Comparison of ENCODE assay signal across 9 cellular contexts in the genomic region with DNA sequence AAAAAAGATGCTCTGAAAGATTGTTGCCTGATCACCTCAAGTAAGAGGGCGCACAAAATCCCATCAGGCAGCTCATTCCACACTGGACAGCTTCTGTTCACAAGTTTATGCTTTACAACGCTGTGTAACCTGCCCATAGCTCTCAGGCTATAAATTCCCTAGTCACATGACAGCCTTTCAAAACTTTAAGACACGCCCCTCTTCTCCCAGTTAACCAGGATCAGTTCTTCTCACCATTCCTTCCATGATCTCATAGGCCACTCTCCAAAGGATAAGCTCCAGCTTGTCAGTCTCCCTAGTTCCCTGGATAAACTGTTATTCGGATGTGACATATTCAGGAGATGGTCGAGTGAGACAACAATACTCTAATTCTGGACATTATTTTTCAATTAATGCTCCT. TPM values are rescaled to one million over a fixed set of nuclear protein-coding genes. Genes with fewer than 3 reads are reported as not detected.
DNase-seq lines count a peak whose midpoint lies in the region; ATAC-seq, FAIRE-seq and TF ChIP-seq lines count a peak whose summit lies in the region.
"Had no signal": no experiment of that assay in that cellular context is flagged by ENCODE, and none has a peak within 500 bp of the region (broad histone marks: within the 10 kb centered on the region; RNA-seq: fewer than 3 reads in every experiment).

No MANE protein-coding gene starts in this region.

- no peak overlapping the region for H3K4me3 ChIP-seq in brain microvascular endothelial cell (ENCODE audit: low read depth, low read length)

- in situ Hi-C loops in brain microvascular endothelial cell (cut with HindIII; ENCODE audit: low pct_ligation_motif_present, low sequenced_read_pairs) = loop anchor here (25.0 kb wide), 1 partner anchor 104 kb away; no protein-coding TSS in a partner anchor

- no peaks in the 10 kb centered on the region for H3K36me3 ChIP-seq in brain microvascular endothelial cell (replicated peaks)

- peak; percentile 68 for FAIRE-seq in HTR-8/SVneo (lab: Jason Lieb, UNC)

- DNase-seq in AG08396 (ENCODE audit: low spot score) (peak; percentile 31), HTR-8/SVneo (ENCODE audit: insufficient read length, low spot score) (peak; percentile 67), brain microvascular endothelial cell (peak; percentile 50), left lobe of liver (ENCODE audit: low spot score) (no peak), NCI-H446 treated with DMSO at 0.1 percent for 48 hours (lab: John Stamatoyannopoulos, UW) (no peak), DMS79 treated with DMSO at 0.1 percent for 48 hours (lab: John Stamatoyannopoulos, UW) (no peak)
- no peak for DNase-seq in activated naive CD4-positive, alpha-beta T cell treated with anti-CD3 and anti-CD28 coated beads, Interleukin-2, amount 50 U/mL, for 72 hours (ENCODE audit: low spot score in 2 of 2)
- DNase-seq: NCI-H774 had no signal

- H3K9me3 Mint-ChIP-seq in activated naive CD4-positive, alpha-beta T cell treated with anti-CD3 and anti-CD28 coated beads, Interleukin-2, amount 50 U/mL, for 72 hours = no peaks in the 10 kb centered on the region

- no peaks in the 10 kb centered on the region for H3K27me3 ChIP-seq in brain microvascular endothelial cell (replicated peaks)

- ATAC-seq in left lobe of liver = peak; percentile 24
- no peak for ATAC-seq in GM21381 (IDR thresholded peaks at IDR 0.05; ENCODE audit: unreplicated experiment)
- no peak for ATAC-seq in activated naive CD4-positive, alpha-beta T cell treated with anti-CD3 and anti-CD28 coated beads, Interleukin-2, amount 50 U/mL, for 72 hours

- no peak for TF ChIP-seq CTCF in brain microvascular endothelial cell (IDR thresholded peaks at IDR 0.05; ENCODE audit: low read depth, low read length, missing control alignments)

- peaks cover 0 to 24% of the 10 kb centered on the region in 2 donors for H3K36me3 Mint-ChIP-seq in activated naive CD4-positive, alpha-beta T cell treated with anti-CD3 and anti-CD28 coated beads, Interleukin-2, amount 50 U/mL, for 72 hours

- H3K27ac Mint-ChIP-seq in activated naive CD4-positive, alpha-beta T cell treated with anti-CD3 and anti-CD28 coated beads, Interleukin-2, amount 50 U/mL, for 72 hours = no peak overlapping the region

- peak overlapping the region; percentile 21 for H3K27ac ChIP-seq in brain microvascular endothelial cell

RNA-seq across cellular contexts. Expression of gene ADNP, which starts 15.0 kb away (rescaled TPM):
- 21.1 TPM for total RNA-seq in left lobe of liver
- 10 to 100 TPM; 65.1 to 70.7 TPM for total RNA-seq in activated naive CD4-positive, alpha-beta T cell treated with anti-CD3 and anti-CD28 coated beads, Interleukin-2, amount 50 U/mL, for 72 hours

RNA-seq across cellular contexts. Expression of gene DPM1, which starts 42.1 kb away (rescaled TPM):
- 13.6 TPM for total RNA-seq in left lobe of liver
- total RNA-seq in activated naive CD4-positive, alpha-beta T cell treated with anti-CD3 and anti-CD28 coated beads, Interleukin-2, amount 50 U/mL, for 72 hours = 10 to 100 TPM; 53.0 to 58.0 TPM

RNA-seq across cellular contexts. Expression of gene MOCS3, which starts 42.4 kb away (rescaled TPM):
- 2.6 TPM for total RNA-seq in left lobe of liver
- 1 to 10 TPM; 2.4 to 4.3 TPM for total RNA-seq in activated naive CD4-positive, alpha-beta T cell treated with anti-CD3 and anti-CD28 coated beads, Interleukin-2, amount 50 U/mL, for 72 hours

Comparison
In these comparisons a context has a peak if more than half of its experiments do, and no peak if none do; other contexts are left out.
1. DNase-seq: peak in AG08396 (single experiment), HTR-8/SVneo (single experiment) and brain microvascular endothelial cell (single experiment); none in left lobe of liver (single experiment), NCI-H446 treated with DMSO at 0.1 percent for 48 hours (single experiment), DMS79 treated with DMSO at 0.1 percent for 48 hours (single experiment) and activated naive CD4-positive, alpha-beta T cell treated with anti-CD3 and anti-CD28 coated beads, Interleukin-2, amount 50 U/mL, for 72 hours (0 of 2).